Comparison of ENCODE assay signal across 3 cellular contexts in genomic region chr14:22965916-22966782, GRCh38.
TF ChIP-seq lines count a peak whose summit lies in the region.

No MANE protein-coding gene starts in this region.

TF ChIP-seq in HEK293, 187 proteins besides CTCF, POLR2A, EP300 and RAD21 (continues in another document):
- peak; percentile 85 for TF ChIP-seq PRDM10 (tag by site-specific recombination; IDR thresholded peaks at IDR 0.05)
- peak; percentile 33; the same call in 1 of the 2 replicates for TF ChIP-seq ZBTB21 (tag by site-specific recombination; IDR thresholded peaks at IDR 0.05)
- TF ChIP-seq ATF2 (tag by site-specific recombination; IDR thresholded peaks at IDR 0.05; ENCODE audit: low read depth): peak; percentile 90
- TF ChIP-seq TRIM28 (IDR thresholded peaks at IDR 0.05; ENCODE audit: borderline replicate concordance, low read length): 0 out of 2 replicates have a peak, but pooled peaks have one; percentile 23
- TF ChIP-seq ZNF398 (tag by site-specific recombination; IDR thresholded peaks at IDR 0.05): peak; percentile 55
- TF ChIP-seq ZNF24 (tag by site-specific recombination; IDR thresholded peaks at IDR 0.05): 0 out of 2 replicates have a peak, but pooled peaks have one; percentile 52
- TF ChIP-seq ZNF366 (tag by site-specific recombination; conservative IDR thresholded peaks at IDR 0.05): peak; percentile 43; the same call in 1 of the 2 replicates
- TF ChIP-seq ZEB2 (tag by site-specific recombination; IDR thresholded peaks at IDR 0.05): 0 out of 2 replicates have a peak, but pooled peaks have one; percentile 34

TF ChIP-seq in WTC11, 78 proteins besides CTCF, POLR2A, EP300 and RAD21:
- TF ChIP-seq GABPB1 (CRISPR knock-in tag; IDR thresholded peaks at IDR 0.05): peak; percentile 60

TF ChIP-seq in liver, 16 proteins besides CTCF, POLR2A, EP300 and RAD21:
- TF ChIP-seq RXRA (IDR thresholded peaks at IDR 0.05) (peak in 1 of 2 donors; percentile 31), HNF4A (conservative IDR thresholded peaks at IDR 0.05) (peak; percentile 22 to 57)
